ENCODE assay signal across 7 cellular contexts in the genomic region with DNA sequence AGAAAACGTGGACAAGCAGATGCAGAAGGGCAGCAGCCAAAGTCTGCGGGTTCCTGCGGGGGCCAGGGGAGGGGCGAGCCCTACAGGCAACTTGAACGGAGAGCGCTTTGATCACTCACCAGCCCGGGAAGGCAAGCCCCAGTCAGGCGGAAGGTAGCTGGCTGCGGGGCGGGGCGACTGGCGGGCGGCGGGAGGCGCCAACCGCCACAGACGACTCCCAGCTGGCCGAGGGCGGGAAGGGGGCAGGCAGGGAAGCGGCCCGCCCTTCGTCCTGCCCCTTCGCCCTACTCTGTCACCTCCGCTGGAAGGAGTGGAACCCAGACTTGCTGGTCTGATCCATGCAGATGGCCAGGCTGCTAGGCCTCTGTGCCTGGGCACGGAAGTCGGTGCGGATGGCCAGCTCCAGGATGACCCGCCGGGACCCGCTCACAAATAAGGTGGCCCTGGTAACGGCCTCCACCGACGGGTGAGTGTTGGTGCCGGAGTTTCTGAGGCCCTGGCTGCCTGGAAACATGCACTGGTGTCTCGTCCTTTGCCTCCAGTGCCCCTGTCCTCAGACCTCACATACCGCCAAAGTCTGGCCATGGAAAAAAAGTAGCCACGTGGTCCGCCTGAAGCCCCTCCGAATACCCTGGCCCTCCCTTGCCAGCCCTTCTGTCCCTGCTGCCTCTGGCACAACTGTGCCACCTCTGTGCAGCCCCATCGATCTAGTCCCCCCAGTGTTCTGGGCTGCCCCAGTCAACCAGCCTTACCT. TPM values are rescaled to one million over a fixed set of nuclear protein-coding genes. Genes with fewer than 3 reads are reported as not detected.
DNase-seq lines count a peak whose midpoint lies in the region; ATAC-seq and TF ChIP-seq lines count a peak whose summit lies in the region.
"Not testable (repeated sequence)": the region's sequence is repeated elsewhere in the genome, so short reads cannot be mapped to it uniquely, and the experiment has no call there.

Gene DHRS4L2, plus strand, starts transcription at position 320 of the 754 bp plus-strand sequence. Its CDS starts 19 bp downstream, at position 339.

- H3K27me3 Mint-ChIP-seq in activated CD4-positive, alpha-beta T cell treated with anti-CD3 and anti-CD28 coated beads for 36 hours, result not testable (repeated sequence)

- H3K9me3 ChIP-seq in smooth muscle cell (replicated peaks; ENCODE audit: low read depth), result not testable (repeated sequence)

- H3K4me1 Mint-ChIP-seq in activated CD4-positive, alpha-beta T cell treated with anti-CD3 and anti-CD28 coated beads for 36 hours, result peaks cover 18% of the 10 kb centered on the region

- not testable (repeated sequence) for TF ChIP-seq CTCF in smooth muscle cell (IDR thresholded peaks at IDR 0.05; ENCODE audit: borderline replicate concordance, insufficient read depth, poor library complexity, severe bottlenecking)

- peak; percentile 77 for ATAC-seq in GM18858 (IDR thresholded peaks at IDR 0.05; ENCODE audit: unreplicated experiment)
- ATAC-seq in HG02943 (IDR thresholded peaks at IDR 0.05; ENCODE audit: low read depth, unreplicated experiment), result peak; percentile 84
- peak; percentile 93 for ATAC-seq in activated CD4-positive, alpha-beta T cell treated with anti-CD3 and anti-CD28 coated beads for 36 hours

- H3K27ac Mint-ChIP-seq in activated CD4-positive, alpha-beta T cell treated with anti-CD3 and anti-CD28 coated beads for 36 hours, result peak within 1 kb of the TSS; percentile 85

- not testable (repeated sequence) for H3K9ac ChIP-seq in smooth muscle cell (ENCODE audit: low read depth)

- not testable (repeated sequence) for H3K36me3 ChIP-seq in smooth muscle cell (ENCODE audit: low read depth)

- POLR2A ChIA-PET in activated CD4-positive, alpha-beta T cell treated with anti-CD3 and anti-CD28 coated beads for 36 hours (lab: Charles Lee), result interaction anchor here (1.5 kb wide), 1 partner anchor 106 kb away, joined by 3 read pairs; no protein-coding TSS in a partner anchor

- peak within 1 kb of the TSS; percentile 70 for H3K27ac ChIP-seq in caudate nucleus (ENCODE audit: low read depth, low read length)
- H3K27ac ChIP-seq in smooth muscle cell (ENCODE audit: low read depth), result not testable (repeated sequence)

- WGBS in smooth muscle cell (ENCODE audit: low lambda C conversion rate), result 20% methylated on average over 32 of the region's 40 CpGs

- H2AFZ ChIP-seq in smooth muscle cell (ENCODE audit: low read depth), result peak within 1 kb of the TSS; percentile 72

- H3K4me3 ChIP-seq in smooth muscle cell, result peak within 1 kb of the TSS; percentile 48

- not testable (repeated sequence) for H3K9me3 Mint-ChIP-seq in activated CD4-positive, alpha-beta T cell treated with anti-CD3 and anti-CD28 coated beads for 36 hours (ENCODE audit: low read depth)

- not testable (repeated sequence) for H3K79me2 ChIP-seq in smooth muscle cell (ENCODE audit: low read depth)

- H4K20me1 ChIP-seq in smooth muscle cell (ENCODE audit: low read depth), result not testable (repeated sequence)

- CTCF ChIA-PET in activated CD4-positive, alpha-beta T cell treated with anti-CD3 and anti-CD28 coated beads for 36 hours (lab: Charles Lee), result interaction anchor here (0.6 to 1.4 kb wide), 5 partner anchors 19 to 172 kb away, joined by 4 to 5 read pairs (median 5); partner anchors contain the start of genes DCAF11, IRF9 and NRL

- peak within 1 kb of the TSS; percentile 89 for H3K4me3 Mint-ChIP-seq in activated CD4-positive, alpha-beta T cell treated with anti-CD3 and anti-CD28 coated beads for 36 hours

- DNase-seq in NCI-H2029 treated with DMSO at 0.1 percent for 48 hours (lab: John Stamatoyannopoulos, UW) (peak; percentile 30), caudate nucleus (lab: John Stamatoyannopoulos, UW) (peak in 15 of 61 donors; percentile 3 to 49 (median 12)), islet precursor cell (peak; percentile 94), smooth muscle cell (lab: John Stamatoyannopoulos, UW; ENCODE audit: unreplicated experiment) (peak; percentile 37)
- DNase-seq in activated CD4-positive, alpha-beta T cell treated with anti-CD3 and anti-CD28 coated beads for 36 hours, result peak; percentile 92

- H3K4me2 ChIP-seq in smooth muscle cell, result peak within 1 kb of the TSS; percentile 86

- H3K27me3 ChIP-seq in smooth muscle cell (ENCODE audit: low read depth), result not testable (repeated sequence)

- not testable (repeated sequence) for H3K4me1 ChIP-seq in smooth muscle cell (ENCODE audit: low read depth)

- intact Hi-C loops in activated CD4-positive, alpha-beta T cell treated with anti-CD3 and anti-CD28 coated beads for 36 hours (cut with DNase I, micrococcal nuclease), result loop anchor here (1.0 to 5.0 kb wide), 5 partner anchors 48 to 106 kb away; partner anchors contain the start of genes PCK2 (in 2 of the 2) and CARMIL3 (in 1 of the 2)

- H3K36me3 Mint-ChIP-seq in activated CD4-positive, alpha-beta T cell treated with anti-CD3 and anti-CD28 coated beads for 36 hours (ENCODE audit: low read depth), result peaks cover 13% of the 10 kb centered on the region

- not testable (repeated sequence) for H3F3A ChIP-seq in smooth muscle cell (ENCODE audit: low read depth)

RNA-seq across cellular contexts. Expression of gene DHRS4L2, which starts in this region (rescaled TPM):
- total RNA-seq in activated CD4-positive, alpha-beta T cell treated with anti-CD3 and anti-CD28 coated beads for 36 hours, result 10 to 100 TPM; 27.5 to 27.6 TPM
- 8.2 and 10.6 TPM in 2 replicates for total RNA-seq in smooth muscle cell
- 21.5 and 26.0 TPM in 2 replicates for polyA plus RNA-seq in smooth muscle cell
